In genomic region chr12:104342635-104343249, GRCh38 we compare ENCODE assay signal across 23 cellular contexts. TPM values are rescaled to one million over a fixed set of nuclear protein-coding genes. Genes with fewer than 3 reads are reported as not detected.
DNase-seq lines count a peak whose midpoint lies in the region; ATAC-seq and TF ChIP-seq lines count a peak whose summit lies in the region.
"Had no signal": no experiment of that assay in that cellular context is flagged by ENCODE, and none has a peak within 500 bp of the region (broad histone marks: within the 10 kb centered on the region; RNA-seq: fewer than 3 reads in every experiment).

No MANE protein-coding gene starts in this region.

- no peak overlapping the region for H2BK20ac ChIP-seq in H9 (ENCODE audit: low read depth, low read length, poor library complexity, severe bottlenecking)

- H2BK15ac ChIP-seq in H9 (ENCODE audit: low read depth, low read length): no peak overlapping the region

- no peaks in the 10 kb centered on the region for H3K9me3 ChIP-seq in CD4-positive, alpha-beta memory T cell (ENCODE audit: control insufficient read depth in 1 of 2, low read length in 2 of 2)
- H3K9me3 ChIP-seq in H9 (ENCODE audit: control insufficient read depth, low read depth, low read length): no peaks in the 10 kb centered on the region
- H3K9me3 ChIP-seq: psoas muscle, thoracic aorta had no signal

- intact Hi-C loops in CD4-positive, alpha-beta memory T cell (cut with micrococcal nuclease): no loop called here

- peaks cover 43 to 65% of the 10 kb centered on the region in 2 donors for H3K36me3 Mint-ChIP-seq in CD4-positive, alpha-beta memory T cell
- H3K36me3 Mint-ChIP-seq in H9 (ENCODE audit: insufficient read depth in 1 of 3, low read depth in 3 of 3) (peaks cover 33 to 67% (median 60%) of the 10 kb centered on the region in 3 experiments; a peak in 6 of 7 replicates), WTC11 (peaks cover 52% of the 10 kb centered on the region), glutamatergic neuron (ENCODE audit: unreplicated experiment) (no peaks in the 10 kb centered on the region)

- no peaks in the 10 kb centered on the region for H3K79me2 ChIP-seq in H9 (ENCODE audit: insufficient read depth, low read length)

- peak overlapping the region in 4 of 7 donors; percentile 19 to 79 (median 71) for H3K27ac Mint-ChIP-seq in CD4-positive, alpha-beta memory T cell
- peak overlapping the region in 2 of 3 experiments; percentile 14 to 40; a peak in 4 of 7 replicates for H3K27ac Mint-ChIP-seq in H9
- H3K27ac Mint-ChIP-seq in WTC11: 0 out of 2 replicates have a peak overlapping the region, but pooled peaks have one; percentile 4
- H3K27ac Mint-ChIP-seq in glutamatergic neuron (ENCODE audit: unreplicated experiment): peak overlapping the region; percentile 31
- H3K27ac Mint-ChIP-seq: CD4-positive, CD25-positive, alpha-beta regulatory T cell; stimulated activated naive CD8-positive, alpha-beta T cell treated with anti-CD3 and anti-CD28 coated beads, Interleukin-15, Interleukin-2, amounts not matched to agents 100 ng/mL and 50 ng/mL, for 24 hours had no signal

- no peak for DNase-seq in CD4-positive, alpha-beta memory T cell
- no peak for DNase-seq in H9
- DNase-seq in WTC11 (ENCODE audit: low spot score): no peak
- DNase-seq in glutamatergic neuron: no peak
- no peak for DNase-seq in stimulated activated CD4-positive, alpha-beta T cell treated with anti-CD3 and anti-CD28 coated beads, Interleukin-12 subunit alpha, Interleukin-12 subunit beta, amount 100 ng/mL, for 4 hours
- DNase-seq in NCI-H69 (lab: John Stamatoyannopoulos, UW): no peak
- no peak for DNase-seq in middle frontal gyrus (ENCODE audit: extremely low spot score, low spot score)
- no peak for DNase-seq in activated CD4-positive, CD25-positive, alpha-beta regulatory T cell treated with anti-CD3 and anti-CD28 coated beads, Interleukin-2, amount 50 U/mL, for 72 hours
- DNase-seq: activated CD4-positive, alpha-beta T cell treated with anti-CD3 and anti-CD28 coated beads, Interleukin-2, amount 50 U/mL, for 4 hours; activated CD4-positive, CD25-positive, alpha-beta regulatory T cell; activated CD8-positive, alpha-beta memory T cell treated with anti-CD3 and anti-CD28 coated beads, Interleukin-2, amount 50 U/mL, for 48 hours; activated effector memory CD4-positive, alpha-beta T cell treated with anti-CD3 and anti-CD28 coated beads, Interleukin-2, amount 50 U/mL, for 16 hours; CD4-positive, CD25-positive, alpha-beta regulatory T cell; cerebellar nuclear complex; mesendoderm; NCI-H1105; NCI-H2029; NCI-H446 treated with DMSO at 0.1 percent for 48 hours; psoas muscle; SHP77 treated with DMSO at 0.1 percent for 48 hours had no signal

- no peaks in the 10 kb centered on the region for H3K9me3 Mint-ChIP-seq in CD4-positive, alpha-beta memory T cell
- H3K9me3 Mint-ChIP-seq in H9: no peaks in the 10 kb centered on the region
- no peaks in the 10 kb centered on the region for H3K9me3 Mint-ChIP-seq in WTC11
- peaks cover 4% of the 10 kb centered on the region for H3K9me3 Mint-ChIP-seq in glutamatergic neuron (ENCODE audit: unreplicated experiment)
- H3K9me3 Mint-ChIP-seq: CD4-positive, CD25-positive, alpha-beta regulatory T cell; stimulated activated naive CD8-positive, alpha-beta T cell treated with anti-CD3 and anti-CD28 coated beads, Interleukin-15, Interleukin-2, amounts not matched to agents 100 ng/mL and 50 ng/mL, for 24 hours had no signal

- no peak overlapping the region for H2BK12ac ChIP-seq in H9 (ENCODE audit: insufficient read length, low read depth, low read length)

- no peaks in the 10 kb centered on the region for H3K4me1 ChIP-seq in CD4-positive, alpha-beta memory T cell (ENCODE audit: insufficient read depth, low read length)
- no peaks in the 10 kb centered on the region for H3K4me1 ChIP-seq in H9 (ENCODE audit: insufficient read depth, low read length)

- no peak for ATAC-seq in WTC11
- ATAC-seq: left lobe of liver, psoas muscle had no signal

- H3K4me3 Mint-ChIP-seq in CD4-positive, alpha-beta memory T cell: no peak overlapping the region
- H3K4me3 Mint-ChIP-seq in H9 (no peak overlapping the region), WTC11 (no peak overlapping the region), glutamatergic neuron (ENCODE audit: unreplicated experiment) (no peak overlapping the region)
- H3K4me3 Mint-ChIP-seq: CD4-positive, CD25-positive, alpha-beta regulatory T cell; stimulated activated naive CD8-positive, alpha-beta T cell treated with anti-CD3 and anti-CD28 coated beads, Interleukin-15, Interleukin-2, amounts not matched to agents 100 ng/mL and 50 ng/mL, for 24 hours had no signal

- no peaks in the 10 kb centered on the region for H3K27me3 Mint-ChIP-seq in CD4-positive, alpha-beta memory T cell
- no peaks in the 10 kb centered on the region for H3K27me3 Mint-ChIP-seq in H9 (ENCODE audit: low read depth)
- no peaks in the 10 kb centered on the region for H3K27me3 Mint-ChIP-seq in WTC11 (ENCODE audit: low read depth)
- H3K27me3 Mint-ChIP-seq in glutamatergic neuron (ENCODE audit: unreplicated experiment): peaks cover 3% of the 10 kb centered on the region
- H3K27me3 Mint-ChIP-seq: CD4-positive, CD25-positive, alpha-beta regulatory T cell; stimulated activated naive CD8-positive, alpha-beta T cell treated with anti-CD3 and anti-CD28 coated beads, Interleukin-15, Interleukin-2, amounts not matched to agents 100 ng/mL and 50 ng/mL, for 24 hours had no signal

- TF ChIP-seq CTCF in H9 (conservative IDR thresholded peaks at IDR 0.05) (no peak), WTC11 (IDR thresholded peaks at IDR 0.05) (no peak), glutamatergic neuron (IDR thresholded peaks at IDR 0.05; ENCODE audit: partially characterized antibody, unreplicated experiment) (no peak)

- no peaks in the 10 kb centered on the region for H4K20me1 ChIP-seq in H9 (ENCODE audit: control insufficient read depth, insufficient read depth, insufficient read length)

- no peak overlapping the region for H4K5ac ChIP-seq in H9 (ENCODE audit: insufficient read length, low read depth, low read length)

- no peak overlapping the region for H4K91ac ChIP-seq in H9 (ENCODE audit: insufficient read length, low read depth, low read length)

- no peaks in the 10 kb centered on the region for H3K79me1 ChIP-seq in H9 (ENCODE audit: insufficient read depth, low read depth, low read length, poor library complexity, severe bottlenecking)

- no peak overlapping the region for H3K4ac ChIP-seq in H9 (ENCODE audit: low read depth, low read length)

- CTCF ChIA-PET in CD4-positive, alpha-beta memory T cell (lab: Charles Lee; ENCODE audit: partially characterized antibody): interaction anchor here (1.6 to 2.5 kb wide), 3 partner anchors 16 to 137 kb away, joined by 5 to 9 read pairs (median 7); no protein-coding TSS in a partner anchor
- CTCF ChIA-PET in WTC11 (lab: Charles Lee): interaction anchor here (1.0 to 1.2 kb wide), 2 partner anchors 9 to 89 kb away, joined by 3 read pairs; no protein-coding TSS in a partner anchor

- H3K4me3 ChIP-seq in CD4-positive, alpha-beta memory T cell (ENCODE audit: low read length in 2 of 2): no peak overlapping the region
- H3K4me3 ChIP-seq: psoas muscle, thoracic aorta had no signal

- H2AFZ ChIP-seq in H9 (ENCODE audit: low read length): no peak overlapping the region

- peaks cover 0 to 3% (median 0%) of the 10 kb centered on the region in 4 donors for H3K4me1 Mint-ChIP-seq in CD4-positive, alpha-beta memory T cell
- H3K4me1 Mint-ChIP-seq in H9 (peaks cover 4 to 5% of the 10 kb centered on the region in 2 experiments; a peak in 3 of 4 replicates), WTC11 (no peaks in the 10 kb centered on the region), glutamatergic neuron (ENCODE audit: low read depth, unreplicated experiment) (peaks cover 15% of the 10 kb centered on the region)

- H2AK5ac ChIP-seq in H9 (ENCODE audit: insufficient read length, low read length): no peak overlapping the region

- H4K8ac ChIP-seq in H9 (replicated peaks; ENCODE audit: insufficient read length, low read depth, low read length): no peak overlapping the region

- peaks cover 44% of the 10 kb centered on the region for H3K36me3 ChIP-seq in CD4-positive, alpha-beta memory T cell (ENCODE audit: insufficient read depth, low read length)

- no peak overlapping the region for H3T11ph ChIP-seq in H9 (ENCODE audit: low read length)

- POLR2A ChIA-PET in CD4-positive, alpha-beta memory T cell (lab: Charles Lee; ENCODE audit: partially characterized antibody): interaction anchor here (0.9 kb wide), 1 partner anchor 14 kb away, joined by 4 read pairs; no protein-coding TSS in a partner anchor
- POLR2A ChIA-PET in WTC11 (lab: Charles Lee): no interaction called here

- H3K56ac ChIP-seq in H9 (ENCODE audit: insufficient read length, low read depth, low read length): no peak overlapping the region

- H3K9ac ChIP-seq in H9 (ENCODE audit: extremely low read depth, insufficient read length, low read length): no peak overlapping the region

- no peak overlapping the region for H2BK5ac ChIP-seq in H9 (ENCODE audit: insufficient read length, low read length)

- no peak overlapping the region for H3K18ac ChIP-seq in H9 (ENCODE audit: insufficient read length, low read depth, low read length)

- H3K4me2 ChIP-seq in H9 (ENCODE audit: insufficient read depth, insufficient read length, low read length): no peak overlapping the region

- H3K23ac ChIP-seq in H9 (ENCODE audit: insufficient read length, low read depth, low read length): no peak overlapping the region

- no peak overlapping the region for H3K14ac ChIP-seq in H9 (ENCODE audit: insufficient read depth, low read length)

- no CpG with 5 or more reads among the region's 12 CpGs for WGBS in H9 (ENCODE audit: extremely low coverage, insufficient read length, low lambda C conversion rate)

- H3K27me3 ChIP-seq in CD4-positive, alpha-beta memory T cell (ENCODE audit: insufficient read depth, low read length): no peaks in the 10 kb centered on the region
- H3K27me3 ChIP-seq in H9 (ENCODE audit: insufficient read depth, low read length): no peaks in the 10 kb centered on the region

- H2BK120ac ChIP-seq in H9 (ENCODE audit: low read depth, low read length, poor library complexity, severe bottlenecking): no peak overlapping the region

- H3K23me2 ChIP-seq in H9 (ENCODE audit: insufficient read length, low read depth, low read length, poor library complexity, severe bottlenecking): no peaks in the 10 kb centered on the region

- no peak overlapping the region for H3K27ac ChIP-seq in CD4-positive, alpha-beta memory T cell (ENCODE audit: low read depth, low read length)
- H3K27ac ChIP-seq in H9 (ENCODE audit: insufficient read length, low read depth, low read length): no peak overlapping the region
- H3K27ac ChIP-seq: psoas muscle had no signal

TF ChIP-seq in WTC11, 78 proteins besides CTCF, POLR2A, EP300 and RAD21 (continues in another document):
- TF ChIP-seq ZNF232 (CRISPR knock-in tag; IDR thresholded peaks at IDR 0.05): no peak

RNA-seq across cellular contexts. Expression of gene EID3, which starts 39.2 kb away (rescaled TPM):
- total RNA-seq in CD4-positive, alpha-beta memory T cell: 1 to 10 TPM; 9.4 to 9.9 TPM
- polyA plus RNA-seq in CD4-positive, alpha-beta memory T cell: 10 to 100 TPM; 12.7 to 15.6 TPM
- total RNA-seq in H9 (2021) (1.2 and 1.4 TPM in 2 replicates), WTC11 (2021) (2.0 to 3.2 TPM (median 2.5 TPM) in 3 replicates), glutamatergic neuron (ENCODE audit: unreplicated experiment) (3.7 TPM)

Comparison
In these comparisons a context has a peak if more than half of its experiments do, and no peak if none do; other contexts are left out.
1. H3K27ac Mint-ChIP-seq: peak in every context shown above with its lines; median percentile 71 in CD4-positive, alpha-beta memory T cell; 31 in glutamatergic neuron; 27 in H9; 4 in WTC11.